13 cellular contexts compared by ENCODE assay signal in genomic region chr20:58696411-58696961, GRCh38.
"Had no signal": no experiment of that assay in that cellular context is flagged by ENCODE, and none has a peak within 500 bp of the region (broad histone marks: within the 10 kb centered on the region; RNA-seq: fewer than 3 reads in every experiment).

No MANE protein-coding gene starts in this region.

- H3K4me3 Mint-ChIP-seq: activated CD4-positive, alpha-beta memory T cell treated with anti-CD3 and anti-CD28 coated beads for 36 hours; activated CD8-positive, alpha-beta memory T cell treated with anti-CD3 and anti-CD28 coated beads, Interleukin-2, amount 10 ng/mL, durations not matched to agents 7 days and 5 days; natural killer cell; stimulated activated naive CD8-positive, alpha-beta T cell treated with anti-CD3 and anti-CD28 coated beads, Interleukin-15, Interleukin-2, amounts not matched to agents 100 ng/mL and 50 ng/mL, for 24 hours had no signal

- H3K9me3 Mint-ChIP-seq: activated CD4-positive, alpha-beta memory T cell treated with anti-CD3 and anti-CD28 coated beads for 36 hours; activated naive CD4-positive, alpha-beta T cell treated with anti-CD3 and anti-CD28 coated beads, Interleukin-2, amount 50 U/mL, for 72 hours; natural killer cell; stimulated activated naive CD8-positive, alpha-beta T cell treated with anti-CD3 and anti-CD28 coated beads, Interleukin-15, Interleukin-2, amounts not matched to agents 100 ng/mL and 50 ng/mL, for 24 hours had no signal

- H3K36me3 Mint-ChIP-seq: activated naive CD4-positive, alpha-beta T cell treated with anti-CD3 and anti-CD28 coated beads, Interleukin-2, amount 50 U/mL, for 72 hours; natural killer cell had no signal

- DNase-seq: activated CD4-positive, alpha-beta memory T cell treated with anti-CD3 and anti-CD28 coated beads for 36 hours; activated CD8-positive, alpha-beta memory T cell treated with anti-CD3 and anti-CD28 coated beads, Interleukin-2, amount 10 ng/mL, durations not matched to agents 7 days and 5 days; activated T-cell treated with anti-CD3 and anti-CD28 coated beads, Interleukin-2, amount 50 U/mL, for 1 hour; cerebellar nuclear complex; effector CD4-positive, alpha-beta T cell; lower lobe of right lung; natural killer cell had no signal

- H3K27ac Mint-ChIP-seq: activated CD4-positive, alpha-beta memory T cell treated with anti-CD3 and anti-CD28 coated beads for 36 hours; activated CD8-positive, alpha-beta memory T cell treated with anti-CD3 and anti-CD28 coated beads, Interleukin-2, amount 10 ng/mL, durations not matched to agents 7 days and 5 days; natural killer cell; stimulated activated naive CD8-positive, alpha-beta T cell treated with anti-CD3 and anti-CD28 coated beads, Interleukin-15, Interleukin-2, amounts not matched to agents 100 ng/mL and 50 ng/mL, for 24 hours had no signal

- H3K27me3 ChIP-seq: adrenal gland, gastrocnemius medialis, tibial nerve had no signal

- H3K27me3 Mint-ChIP-seq: activated CD4-positive, alpha-beta memory T cell treated with anti-CD3 and anti-CD28 coated beads for 36 hours; activated CD8-positive, alpha-beta memory T cell treated with anti-CD3 and anti-CD28 coated beads, Interleukin-2, amount 10 ng/mL, durations not matched to agents 7 days and 5 days; stimulated activated naive CD8-positive, alpha-beta T cell treated with anti-CD3 and anti-CD28 coated beads, Interleukin-15, Interleukin-2, amounts not matched to agents 100 ng/mL and 50 ng/mL, for 24 hours had no signal

- H3K27ac ChIP-seq: adrenal gland, gastrocnemius medialis, lower lobe of right lung, tibial nerve, WERI-Rb-1 had no signal

- H3K4me3 ChIP-seq: adrenal gland, gastrocnemius medialis, lower lobe of right lung, tibial nerve had no signal

- H3K9me3 ChIP-seq: adrenal gland, gastrocnemius medialis, lower lobe of right lung, tibial nerve had no signal
